In the genomic region with DNA sequence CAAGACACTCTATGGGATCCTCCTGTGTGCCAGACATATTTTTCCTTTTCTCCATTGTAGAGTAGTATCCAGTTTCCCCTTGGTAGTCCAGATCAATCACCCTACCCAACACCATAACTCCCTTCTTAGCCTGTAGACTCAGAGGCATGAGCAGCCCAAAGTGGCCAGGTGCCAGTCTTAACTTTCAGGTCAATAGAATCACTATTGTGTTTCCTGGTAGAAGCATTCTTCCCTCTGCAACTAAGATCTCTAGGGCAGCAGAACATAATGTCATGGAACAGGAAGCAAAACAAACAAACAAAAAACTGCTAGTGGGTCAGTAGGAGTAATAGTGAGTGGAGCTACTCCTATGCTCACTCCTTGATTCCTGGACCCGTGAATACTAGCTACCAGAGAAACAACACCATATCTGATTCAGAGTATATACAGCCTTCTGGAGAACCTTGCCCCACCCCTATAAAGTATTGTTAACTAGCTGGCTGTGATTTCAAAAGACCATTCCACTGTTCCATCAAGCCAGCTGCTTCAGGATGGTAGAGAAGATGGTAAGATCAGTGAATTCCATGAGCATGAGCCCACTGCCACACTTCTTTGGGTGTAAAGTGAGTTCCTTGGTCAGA, we compare ENCODE assay signal across 23 cellular contexts. TPM values are rescaled to one million over a fixed set of nuclear protein-coding genes. Genes with fewer than 3 reads are reported as not detected.
A peak's percentile ranks its signal among the peaks of the same experiment; 100 is the strongest.
DNase-seq lines count a peak whose midpoint lies in the region; ATAC-seq, FAIRE-seq and TF ChIP-seq lines count a peak whose summit lies in the region.
"Had no signal": no experiment of that assay in that cellular context is flagged by ENCODE, and none has a peak within 500 bp of the region (broad histone marks: within the 10 kb centered on the region; RNA-seq: fewer than 3 reads in every experiment).

No MANE protein-coding gene starts in this region.

- no peak overlapping the region for H3K9ac ChIP-seq in kidney (ENCODE audit: low read length in 2 of 2)
- H3K9ac ChIP-seq: BLaER1, GM23248 had no signal

- TF ChIP-seq CTCF in mucosa of descending colon (IDR thresholded peaks at IDR 0.05) (no peak), kidney (IDR thresholded peaks at IDR 0.05; ENCODE audit: borderline replicate concordance, extremely low read depth, insufficient read depth) (no peak)

- no peak overlapping the region for H3K4me3 ChIP-seq in mucosa of descending colon
- no peak overlapping the region for H3K4me3 ChIP-seq in kidney (ENCODE audit: low read length in 2 of 2)
- H3K4me3 ChIP-seq: BLaER1, GM12878, GM23248, HAP-1 had no signal

- no peak for FAIRE-seq in kidney (lab: Jason Lieb, UNC)
- FAIRE-seq: GM12878, GM19239, HepG2 had no signal

- no peak overlapping the region for H3K27ac ChIP-seq in kidney (ENCODE audit: low read depth in 2 of 2, low read length in 2 of 2)
- H3K27ac ChIP-seq: BLaER1, GM23248 had no signal

- H3K9me3 ChIP-seq in mucosa of descending colon, result no peaks in the 10 kb centered on the region
- H3K9me3 ChIP-seq in kidney (ENCODE audit: control insufficient read depth in 1 of 2, low read length in 2 of 2), result no peaks in the 10 kb centered on the region
- H3K9me3 ChIP-seq: BLaER1, HAP-1 had no signal

- DNase-seq in DMS53 (lab: John Stamatoyannopoulos, UW) (peak; percentile 39), DMS53 treated with DMSO at 0.1 percent for 48 hours (lab: John Stamatoyannopoulos, UW; ENCODE audit: unreplicated experiment) (no peak), mucosa of descending colon (no peak), renal cortical epithelial cell (ENCODE audit: low read depth) (peak; percentile 7), kidney (no peak), COR-L47 (lab: John Stamatoyannopoulos, UW) (no peak)
- DNase-seq in activated T-cell treated with anti-CD3 and anti-CD28 coated beads, Interleukin-2, amount 50 U/mL, for 1 hour, result no peak
- DNase-seq: 8988T; CD4-positive, alpha-beta memory T cell; DMS 273 treated with DMSO at 0.1 percent for 48 hours; DND-41; EL; GM23248 had no signal

- ATAC-seq in mucosa of descending colon, result peak; percentile 68
- ATAC-seq: GM12878, HepG2 had no signal

- intact Hi-C loops in mucosa of descending colon (cut with DNase I, micrococcal nuclease) (no loop called here), kidney (cut with DNase I) (no loop called here)

- H3K36me3 ChIP-seq in mucosa of descending colon (ENCODE audit: low read depth), result no peaks in the 10 kb centered on the region
- H3K36me3 ChIP-seq in kidney (ENCODE audit: control insufficient read depth in 1 of 2, insufficient read depth in 2 of 2, low read length in 2 of 2), result no peaks in the 10 kb centered on the region
- H3K36me3 ChIP-seq: BLaER1, HAP-1 had no signal

- H3K4me1 ChIP-seq in mucosa of descending colon (ENCODE audit: low read depth) (no peaks in the 10 kb centered on the region), kidney (ENCODE audit: control insufficient read depth in 1 of 2, insufficient read depth in 1 of 2, low read depth in 1 of 2, low read length in 2 of 2) (no peaks in the 10 kb centered on the region)
- H3K4me1 ChIP-seq: BLaER1 had no signal

RNA-seq across cellular contexts. Expression of a gene that starts 11.2 kb away (rescaled TPM):
- not detected for total RNA-seq in mucosa of descending colon
- not detected in 2 replicates for total RNA-seq in renal cortical epithelial cell
- not detected for total RNA-seq in kidney
- polyA plus RNA-seq in kidney (ENCODE audit: insufficient read depth, low read depth, low replicate concordance), result not detected
- total RNA-seq: A673; CD4-positive, alpha-beta memory T cell; G401; GM12878; GM23248; HepG2 had no signal
- polyA plus RNA-seq: AG04450; CD14-positive monocyte; CD4-positive, alpha-beta memory T cell; GM23248; HepG2; IgD-negative memory B cell had no signal

Comparison
In these comparisons a context has a peak if more than half of its experiments do, and no peak if none do; other contexts are left out.
1. DNase-seq: peak in DMS53 (single experiment) and renal cortical epithelial cell (single experiment); none in DMS53 treated with DMSO at 0.1 percent for 48 hours (single experiment), mucosa of descending colon (0 of 3), activated T-cell treated with anti-CD3 and anti-CD28 coated beads, Interleukin-2, amount 50 U/mL, for 1 hour (single experiment), kidney (single experiment) and COR-L47 (single experiment).